24 cellular contexts compared by ENCODE assay signal in the genomic region with DNA sequence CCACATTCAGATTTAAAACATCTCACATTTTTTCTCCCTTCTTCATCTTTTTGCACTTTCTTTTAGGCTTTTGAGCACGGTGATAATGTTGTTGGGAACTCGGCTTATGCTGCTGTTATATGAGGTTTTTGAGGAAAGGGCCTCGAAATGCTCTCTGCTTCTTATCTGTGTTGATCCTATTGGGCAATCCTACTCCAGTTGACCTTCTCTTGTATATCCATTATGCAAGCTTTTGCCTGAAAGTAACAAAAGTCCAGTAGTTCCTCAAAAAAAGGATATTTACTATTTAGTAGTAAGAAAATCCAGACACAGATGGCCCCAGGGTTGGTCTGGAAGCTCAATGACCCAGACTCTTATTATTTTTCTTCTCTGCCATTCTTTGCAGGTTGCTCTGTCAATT. TPM values are rescaled to one million over a fixed set of nuclear protein-coding genes. Genes with fewer than 3 reads are reported as not detected.
"Had no signal": no experiment of that assay in that cellular context is flagged by ENCODE, and none has a peak within 500 bp of the region (broad histone marks: within the 10 kb centered on the region; RNA-seq: fewer than 3 reads in every experiment).

No MANE protein-coding gene starts in this region.

- H3K9me3 ChIP-seq: SK-N-SH had no signal

- H3K9ac ChIP-seq: KMS-11, SK-N-SH had no signal

- H3K4me2 ChIP-seq: KMS-11, SK-N-SH had no signal

- H3K4me3 ChIP-seq: K562 had no signal

- ATAC-seq: K562, Panc1, PC-3 had no signal

- FAIRE-seq: K562 had no signal

- DNase-seq: Kasumi-1, MM.1S, NCI-H1092, NCI-H1105 treated with DMSO at 0.1 percent for 48 hours, NCI-H1417 treated with DMSO at 0.1 percent for 48 hours, NCI-H146, NCI-H1694 treated with DMSO at 0.1 percent for 48 hours, NCI-H1930, NCI-H2081, NCI-H2107, NCI-H2227 treated with DMSO at 0.1 percent for 48 hours, NCI-H524, NCI-H69, NCI-H774, PC-3, SHP77, SK-N-SH had no signal

- H3K27ac ChIP-seq: KMS-11, RWPE1 had no signal

RNA-seq across cellular contexts. Expression of a gene that starts 57.7 kb away (rescaled TPM):
- total RNA-seq: NCI-H460, SK-MEL-5 had no signal
- polyA plus RNA-seq: IgD-negative memory B cell, SK-N-SH had no signal
